21 cellular contexts compared by ENCODE assay signal in the genomic region with DNA sequence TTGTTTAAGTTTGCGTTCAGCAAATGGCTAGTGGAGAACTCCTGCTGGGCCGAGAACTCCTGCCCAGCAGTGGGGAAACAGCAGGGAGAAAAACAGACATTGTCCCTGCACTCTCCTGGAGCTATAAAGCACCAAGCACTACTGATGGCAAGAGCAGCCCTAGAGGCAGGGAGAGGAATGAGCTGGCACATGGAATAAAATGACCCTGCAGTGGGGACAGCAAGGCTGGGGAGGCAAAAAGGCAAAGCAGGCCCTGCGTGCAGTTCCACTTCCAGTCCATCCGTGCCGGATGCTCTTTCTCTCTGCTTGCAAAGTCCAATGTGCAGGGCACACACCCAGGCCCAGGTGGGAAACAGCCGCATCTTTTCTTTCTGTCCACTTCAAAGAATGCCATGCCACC.
"Had no signal": no experiment of that assay in that cellular context is flagged by ENCODE, and none has a peak within 500 bp of the region (broad histone marks: within the 10 kb centered on the region; RNA-seq: fewer than 3 reads in every experiment).

No MANE protein-coding gene starts in this region.

- H3K36me3 ChIP-seq: breast epithelium, gastrocnemius medialis, heart left ventricle, ovary, sigmoid colon, spleen had no signal

- H3K9me3 Mint-ChIP-seq: activated naive CD8-positive, alpha-beta T cell treated with anti-CD3 and anti-CD28 coated beads, Interleukin-2, amount 50 U/mL, for 24 hours; activated T-helper 1 cell treated with anti-CD3 and anti-CD28 coated beads, Interleukin-12 subunit alpha, Interleukin-12 subunit beta, Interleukin-2, Interleukin-4 antibody, amounts not matched to agents 30 ng/mL and 10 ng/mL and 1 ng/mL, durations not matched to agents 14 hours and 24 hours and 36 hours; dendritic cell treated with granulocyte-macrophage colony-stimulating factor and Interleukin-4, amounts not matched to agents 40 ng/mL and 50 ng/mL, for 4 days; neural crest cell; stimulated activated naive CD8-positive, alpha-beta T cell treated with anti-CD3 and anti-CD28 coated beads, Interleukin-15, amount 100 ng/mL, for 72 hours; T-helper 2 cell treated with Interferon-gamma antibody and Interleukin-4, amounts not matched to agents 5 μg/mL and 100 μg/mL, for 36 hours; type B pancreatic cell had no signal

- H3K9me3 ChIP-seq: breast epithelium, gastrocnemius medialis, heart left ventricle, ovary, sigmoid colon, spleen had no signal

- H3K4me3 ChIP-seq: breast epithelium, gastrocnemius medialis, heart left ventricle, lung, ovary, sigmoid colon, spleen had no signal

- H3K4me1 Mint-ChIP-seq: activated naive CD8-positive, alpha-beta T cell treated with anti-CD3 and anti-CD28 coated beads, Interleukin-2, amount 50 U/mL, for 24 hours; stimulated activated naive CD8-positive, alpha-beta T cell treated with anti-CD3 and anti-CD28 coated beads, Interleukin-15, amount 100 ng/mL, for 72 hours had no signal

- ATAC-seq: gastrocnemius medialis, left colon had no signal

- H3K36me3 Mint-ChIP-seq: type B pancreatic cell had no signal

- H3K27ac Mint-ChIP-seq: activated naive CD8-positive, alpha-beta T cell treated with anti-CD3 and anti-CD28 coated beads, Interleukin-2, amount 50 U/mL, for 24 hours; activated T-helper 1 cell treated with anti-CD3 and anti-CD28 coated beads, Interleukin-12 subunit alpha, Interleukin-12 subunit beta, Interleukin-2, Interleukin-4 antibody, amounts not matched to agents 30 ng/mL and 10 ng/mL and 1 ng/mL, durations not matched to agents 14 hours and 24 hours and 36 hours; dendritic cell treated with granulocyte-macrophage colony-stimulating factor and Interleukin-4, amounts not matched to agents 40 ng/mL and 50 ng/mL, for 4 days; stimulated activated naive CD8-positive, alpha-beta T cell treated with anti-CD3 and anti-CD28 coated beads, Interleukin-15, amount 100 ng/mL, for 72 hours; T-helper 2 cell treated with Interferon-gamma antibody and Interleukin-4, amounts not matched to agents 5 μg/mL and 100 μg/mL, for 36 hours; type B pancreatic cell had no signal

- DNase-seq: activated CD4-positive, alpha-beta T cell treated with anti-CD3 and anti-CD28 coated beads, Interleukin-2, amount 50 U/mL, for 1 hour; activated CD8-positive, alpha-beta memory T cell treated with anti-CD3 and anti-CD28 coated beads for 24 hours; activated naive CD4-positive, alpha-beta T cell treated with Interleukin-2 at 50 U/mL for 16 hours; activated naive CD8-positive, alpha-beta T cell treated with anti-CD3 and anti-CD28 coated beads, Interleukin-2, amount 50 U/mL, for 24 hours; aorta; effector memory CD4-positive, alpha-beta T cell; gastrocnemius medialis; heart left ventricle; left colon; midbrain; ovary; sigmoid colon; spleen; stimulated activated naive CD8-positive, alpha-beta T cell treated with anti-CD3 and anti-CD28 coated beads, Interleukin-15, amount 100 ng/mL, for 72 hours had no signal

- H3K27me3 ChIP-seq: breast epithelium, gastrocnemius medialis, heart left ventricle, ovary, sigmoid colon, spleen had no signal

- H3K4me3 Mint-ChIP-seq: activated naive CD8-positive, alpha-beta T cell treated with anti-CD3 and anti-CD28 coated beads, Interleukin-2, amount 50 U/mL, for 24 hours; activated T-helper 1 cell treated with anti-CD3 and anti-CD28 coated beads, Interleukin-12 subunit alpha, Interleukin-12 subunit beta, Interleukin-2, Interleukin-4 antibody, amounts not matched to agents 30 ng/mL and 10 ng/mL and 1 ng/mL, durations not matched to agents 14 hours and 24 hours and 36 hours; dendritic cell treated with granulocyte-macrophage colony-stimulating factor and Interleukin-4, amounts not matched to agents 40 ng/mL and 50 ng/mL, for 4 days; neural crest cell; stimulated activated naive CD8-positive, alpha-beta T cell treated with anti-CD3 and anti-CD28 coated beads, Interleukin-15, amount 100 ng/mL, for 72 hours; T-helper 2 cell treated with Interferon-gamma antibody and Interleukin-4, amounts not matched to agents 5 μg/mL and 100 μg/mL, for 36 hours; type B pancreatic cell had no signal

- H3K4me1 ChIP-seq: breast epithelium, gastrocnemius medialis, heart left ventricle, spleen had no signal

- H3K27me3 Mint-ChIP-seq: dendritic cell treated with granulocyte-macrophage colony-stimulating factor and Interleukin-4, amounts not matched to agents 40 ng/mL and 50 ng/mL, for 4 days; stimulated activated naive CD8-positive, alpha-beta T cell treated with anti-CD3 and anti-CD28 coated beads, Interleukin-15, amount 100 ng/mL, for 72 hours had no signal

- H3K27ac ChIP-seq: breast epithelium, gastrocnemius medialis, heart left ventricle, ovary, sigmoid colon, spleen had no signal
